8 cellular contexts compared by ENCODE assay signal in the genomic region with DNA sequence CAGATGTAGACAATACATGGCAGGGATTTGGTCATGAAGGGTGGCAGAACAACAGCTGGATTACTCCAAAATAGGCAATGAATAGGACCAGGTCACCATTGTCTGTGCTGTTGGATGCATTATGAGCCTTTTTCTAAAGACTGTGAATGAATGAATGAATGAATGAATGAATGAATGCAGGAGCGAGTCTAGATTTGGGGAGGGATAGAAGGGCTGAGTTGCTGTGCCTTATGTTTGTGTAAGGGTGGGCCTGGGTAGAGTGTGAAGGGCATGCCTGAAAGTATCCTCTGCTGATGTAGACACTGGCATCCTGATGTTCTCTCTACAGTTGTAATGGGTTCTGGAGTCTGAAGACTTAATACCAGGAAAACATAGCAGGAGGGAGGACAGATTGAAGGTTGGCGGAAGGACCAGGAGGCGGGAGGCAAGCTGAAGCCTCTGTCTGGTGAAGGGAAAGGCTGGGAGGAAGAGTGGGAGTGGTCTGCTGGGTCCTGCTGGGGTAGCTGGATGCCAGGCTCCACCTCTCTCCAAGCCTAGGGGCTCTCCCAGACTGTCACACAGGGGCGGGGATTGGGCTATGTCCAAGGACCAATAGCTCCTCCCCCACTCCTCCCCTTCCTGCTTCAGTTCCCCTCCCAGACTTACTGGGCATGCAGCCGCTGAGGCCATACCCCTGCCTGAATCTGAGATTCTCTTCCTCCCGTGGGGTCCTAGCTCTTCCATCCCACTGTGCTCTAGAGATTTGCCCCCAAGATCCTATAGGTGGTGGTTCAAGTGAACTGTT. TPM values are rescaled to one million over a fixed set of nuclear protein-coding genes. Genes with fewer than 3 reads are reported as not detected.
DNase-seq lines count a peak whose midpoint lies in the region; ATAC-seq and TF ChIP-seq lines count a peak whose summit lies in the region.

No MANE protein-coding gene starts in this region.

- intact Hi-C loops in naive thymus-derived CD4-positive, alpha-beta T cell (cut with micrococcal nuclease): no loop called here

- peaks cover 12 to 22% (median 14%) of the 10 kb centered on the region in 7 donors for H3K4me1 Mint-ChIP-seq in naive thymus-derived CD4-positive, alpha-beta T cell

- H3K4me3 ChIP-seq in DOHH2 (ENCODE audit: low read length) (no peak overlapping the region), HUES64 (ENCODE audit: low read length) (peak overlapping the region; percentile 16; the same call in 1 of the 2 replicates)
- H3K4me3 ChIP-seq in naive thymus-derived CD4-positive, alpha-beta T cell (ENCODE audit: low read length): no peak overlapping the region

- H4K20me1 ChIP-seq in DOHH2 (ENCODE audit: control insufficient read depth, insufficient read depth, low read depth, low read length): no peaks in the 10 kb centered on the region

- H3K79me2 ChIP-seq in DOHH2 (ENCODE audit: control insufficient read depth, low read length): no peaks in the 10 kb centered on the region

- peaks cover 0 to 2% (median 0%) of the 10 kb centered on the region in 11 donors for H3K9me3 Mint-ChIP-seq in naive thymus-derived CD4-positive, alpha-beta T cell

- no peak overlapping the region for H3K4me3 Mint-ChIP-seq in naive thymus-derived CD4-positive, alpha-beta T cell

- H3K4me1 ChIP-seq in DOHH2 (ENCODE audit: control insufficient read depth, low read length): peaks cover 19% of the 10 kb centered on the region
- 0 out of 2 replicates have a peak, but pooled peaks cover 5% of the 10 kb centered on the region for H3K4me1 ChIP-seq in HUES64 (ENCODE audit: insufficient read depth, low read length)
- H3K4me1 ChIP-seq in naive thymus-derived CD4-positive, alpha-beta T cell (ENCODE audit: control insufficient read depth in 2 of 2, insufficient read depth in 2 of 2, low read length in 2 of 2): peaks cover 7 to 11% of the 10 kb centered on the region in 2 donors

- CTCF ChIA-PET in naive thymus-derived CD4-positive, alpha-beta T cell (lab: Charles Lee): interaction anchor here (1.0 kb wide), 1 partner anchor 25 kb away, joined by 4 read pairs; no protein-coding TSS in a partner anchor

- POLR2A ChIA-PET in naive thymus-derived CD4-positive, alpha-beta T cell (lab: Charles Lee): no interaction called here

- H3K9ac ChIP-seq in HUES64 (ENCODE audit: low read depth, low read length): no peak overlapping the region

- H3K36me3 ChIP-seq in DOHH2 (ENCODE audit: control insufficient read depth, low read length) (no peaks in the 10 kb centered on the region), HUES64 (ENCODE audit: insufficient read depth, low read length) (0 out of 2 replicates have a peak, but pooled peaks cover 1% of the 10 kb centered on the region)
- H3K36me3 ChIP-seq in naive thymus-derived CD4-positive, alpha-beta T cell (ENCODE audit: control insufficient read depth in 2 of 3, insufficient read depth in 3 of 3, low read length in 3 of 3): peaks cover 0 to 3% (median 0%) of the 10 kb centered on the region in 3 experiments

- WGBS in HUES64: 18% methylated on average over 6 of the region's 6 CpGs

- H3F3A ChIP-seq in DOHH2 (ENCODE audit: control insufficient read depth, insufficient read depth): no peaks in the 10 kb centered on the region

- H3K27ac ChIP-seq in DOHH2 (ENCODE audit: low read depth, low read length): no peak overlapping the region
- no peak overlapping the region for H3K27ac ChIP-seq in HUES64 (ENCODE audit: low read depth, low read length)
- no peak overlapping the region for H3K27ac ChIP-seq in naive thymus-derived CD4-positive, alpha-beta T cell (ENCODE audit: low read depth, low read length)

- H3K27ac Mint-ChIP-seq in naive thymus-derived CD4-positive, alpha-beta T cell: no peak overlapping the region

- H3K9me3 ChIP-seq in DOHH2 (ENCODE audit: control insufficient read depth, insufficient read depth, low read length): no peaks in the 10 kb centered on the region
- H3K9me3 ChIP-seq in HUES64 (ENCODE audit: insufficient read depth, low read depth, low read length): no peaks in the 10 kb centered on the region
- H3K9me3 ChIP-seq in naive thymus-derived CD4-positive, alpha-beta T cell (ENCODE audit: control insufficient read depth in 2 of 3, low read length in 3 of 3): no peaks in the 10 kb centered on the region

- H3K36me3 Mint-ChIP-seq in naive thymus-derived CD4-positive, alpha-beta T cell: peaks cover 2 to 19% (median 12%) of the 10 kb centered on the region in 5 donors

- no peak for TF ChIP-seq CTCF in DOHH2 (IDR thresholded peaks at IDR 0.05; ENCODE audit: low read depth, low read length, poor library complexity, severe bottlenecking)

- H3K9me2 ChIP-seq in DOHH2 (replicated peaks; ENCODE audit: control insufficient read depth, low read length): no peaks in the 10 kb centered on the region

- H3K27me3 Mint-ChIP-seq in naive thymus-derived CD4-positive, alpha-beta T cell: peaks cover 0 to 24% (median 0%) of the 10 kb centered on the region in 5 donors

- peak; percentile 61 for ATAC-seq in GM21423 (IDR thresholded peaks at IDR 0.05; ENCODE audit: unreplicated experiment)
- ATAC-seq in SK-N-SH treated with all-trans-retinoic acid at 6 μM for 48 hours: peak; percentile 78
- peak; percentile 69 for ATAC-seq in naive thymus-derived CD4-positive, alpha-beta T cell

- H3K27me3 ChIP-seq in DOHH2 (ENCODE audit: control insufficient read depth, low read length): peaks cover 9% of the 10 kb centered on the region
- peaks cover 4% of the 10 kb centered on the region; the same call in 1 of the 2 replicates for H3K27me3 ChIP-seq in HUES64 (ENCODE audit: insufficient read depth, low read length)
- no peaks in the 10 kb centered on the region for H3K27me3 ChIP-seq in naive thymus-derived CD4-positive, alpha-beta T cell (ENCODE audit: control insufficient read depth in 2 of 2, insufficient read depth in 2 of 2, low read length in 2 of 2)

- 0 out of 2 replicates have a peak overlapping the region, but pooled peaks have one; percentile 2 for H3K4me2 ChIP-seq in DOHH2 (ENCODE audit: low read length)

- DNase-seq in fibroblast of the conjunctiva (ENCODE audit: low read depth) (peak; percentile 79), amniotic stem cell (lab: John Stamatoyannopoulos, UW) (no peak)
- no peak for DNase-seq in naive thymus-derived CD4-positive, alpha-beta T cell
- DNase-seq in activated CD4-positive, CD25-positive, alpha-beta regulatory T cell treated with anti-CD3 and anti-CD28 coated beads, Interleukin-2, amount 50 U/mL, for 72 hours: no peak

TF ChIP-seq in SK-N-SH treated with all-trans-retinoic acid at 6 μM for 48 hours, 23 proteins besides CTCF, POLR2A, EP300 and RAD21:
- TF ChIP-seq ZFP30 (CRISPR knock-in tag; IDR thresholded peaks at IDR 0.05) (no peak), ISL1 (CRISPR knock-in tag; IDR thresholded peaks at IDR 0.05) (no peak), ESRRG (CRISPR knock-in tag; IDR thresholded peaks at IDR 0.05) (no peak)

RNA-seq across cellular contexts. Expression of a gene that starts 4.8 kb away (rescaled TPM):
- 5.8 TPM for polyA plus RNA-seq in HUES64 (2013, experiment 1 of 2)
- polyA plus RNA-seq in HUES64 (2013, experiment 2 of 2): 8.9 TPM
- 10 to 100 TPM in 4 of 5 experiments, 1 to 10 TPM in 1; 8.1 to 20.7 (median 17.2) TPM for total RNA-seq in naive thymus-derived CD4-positive, alpha-beta T cell
- polyA plus RNA-seq in naive thymus-derived CD4-positive, alpha-beta T cell: 1 to 10 TPM; 1.6 to 4.2 TPM

RNA-seq across cellular contexts. Expression of a gene that starts 12.2 kb away (rescaled TPM):
- 38.4 TPM for polyA plus RNA-seq in HUES64 (2013, experiment 1 of 2)
- 35.4 TPM for polyA plus RNA-seq in HUES64 (2013, experiment 2 of 2)
- 10 to 100 TPM; 48.6 to 63.4 (median 53.8) TPM for total RNA-seq in naive thymus-derived CD4-positive, alpha-beta T cell
- 10 to 100 TPM; 35.7 to 45.7 TPM for polyA plus RNA-seq in naive thymus-derived CD4-positive, alpha-beta T cell

RNA-seq across cellular contexts. Expression of a gene that starts 12.4 kb away (rescaled TPM):
- polyA plus RNA-seq in HUES64 (2013, experiment 1 of 2): 30.7 TPM
- 31.5 TPM for polyA plus RNA-seq in HUES64 (2013, experiment 2 of 2)
- 10 to 100 TPM; 39.3 to 68.4 (median 59.2) TPM for total RNA-seq in naive thymus-derived CD4-positive, alpha-beta T cell
- polyA plus RNA-seq in naive thymus-derived CD4-positive, alpha-beta T cell: 10 to 100 TPM; 32.8 to 38.8 TPM

RNA-seq across cellular contexts. Expression of a gene that starts 28.1 kb away (rescaled TPM):
- 0.40 TPM for polyA plus RNA-seq in HUES64 (2013, experiment 1 of 2)
- polyA plus RNA-seq in HUES64 (2013, experiment 2 of 2): 0.38 TPM
- 1 to 10 TPM in 4 of 5 experiments, under 1 TPM in 1; 0.56 to 7.0 (median 1.7) TPM for total RNA-seq in naive thymus-derived CD4-positive, alpha-beta T cell
- polyA plus RNA-seq in naive thymus-derived CD4-positive, alpha-beta T cell: not detected

RNA-seq across cellular contexts. Expression of a gene that starts 28.2 kb away (rescaled TPM):
- 2.1 TPM for polyA plus RNA-seq in HUES64 (2013, experiment 1 of 2)
- polyA plus RNA-seq in HUES64 (2013, experiment 2 of 2): 3.5 TPM
- total RNA-seq in naive thymus-derived CD4-positive, alpha-beta T cell: 10 to 100 TPM; 24.0 to 65.8 (median 62.2) TPM
- polyA plus RNA-seq in naive thymus-derived CD4-positive, alpha-beta T cell: 1 to 10 TPM in 1 of 2 donors, under 1 TPM in 1; 0.90 to 2.8 TPM
